Comparison of ENCODE assay signal across 15 cellular contexts in genomic region chr18:46632401-46633089, GRCh38. TPM values are rescaled to one million over a fixed set of nuclear protein-coding genes. Genes with fewer than 3 reads are reported as not detected.
DNase-seq lines count a peak whose midpoint lies in the region; ATAC-seq, FAIRE-seq and TF ChIP-seq lines count a peak whose summit lies in the region.
"Had no signal": no experiment of that assay in that cellular context is flagged by ENCODE, and none has a peak within 500 bp of the region (broad histone marks: within the 10 kb centered on the region; RNA-seq: fewer than 3 reads in every experiment).

No MANE protein-coding gene starts in this region.

- H3K36me3 ChIP-seq in bronchial epithelial cell (ENCODE audit: control insufficient read depth, insufficient read depth, low read length): no peaks in the 10 kb centered on the region

- no peak overlapping the region for H3K4me3 ChIP-seq in bronchial epithelial cell (ENCODE audit: low read depth, low read length)

- DNase-seq in EH (ENCODE audit: low read depth) (peak; percentile 2), NCI-H2171 (lab: John Stamatoyannopoulos, UW) (peak; percentile 53), bronchial epithelial cell (ENCODE audit: low read depth) (peak; percentile 92), middle frontal gyrus (ENCODE audit: extremely low spot score, low spot score) (peak; percentile 44), germinal center (ENCODE audit: low spot score) (no peak), Kasumi-1 (lab: John Stamatoyannopoulos, UW) (no peak)
- DNase-seq: activated CD4-positive, alpha-beta memory T cell treated with anti-CD3 and anti-CD28 coated beads for 36 hours; effector memory CD4-positive, alpha-beta T cell; mesendoderm; NCI-H187 treated with DMSO at 0.1 percent for 48 hours; stimulated activated CD4-positive, alpha-beta T cell treated with anti-CD3 and anti-CD28 coated beads, Interleukin-4, amount 100 ng/mL, for 24 hours; stimulated activated naive CD8-positive, alpha-beta T cell treated with anti-CD3 and anti-CD28 coated beads, Interleukin-15, amount 100 ng/mL, for 72 hours; T-helper 1 cell had no signal

- ATAC-seq in HG03439 (IDR thresholded peaks at IDR 0.05; ENCODE audit: unreplicated experiment) (no peak), GM18858 (IDR thresholded peaks at IDR 0.05; ENCODE audit: unreplicated experiment) (no peak)
- ATAC-seq: stimulated activated naive CD8-positive, alpha-beta T cell treated with anti-CD3 and anti-CD28 coated beads, Interleukin-15, amount 100 ng/mL, for 72 hours had no signal

- FAIRE-seq in bronchial epithelial cell (lab: Jason Lieb, UNC): peak; percentile 93

- H3K27me3 ChIP-seq in bronchial epithelial cell (ENCODE audit: control insufficient read depth, insufficient read depth, low read length): no peaks in the 10 kb centered on the region

- TF ChIP-seq CTCF in bronchial epithelial cell (IDR thresholded peaks at IDR 0.05; ENCODE audit: insufficient read depth, low read length, severe bottlenecking): no peak

RNA-seq across cellular contexts. Expression of gene LOXHD1, which starts 24.5 kb away (rescaled TPM):
- total RNA-seq in bronchial epithelial cell: not detected in 2 replicates

Comparison
In these comparisons a context has a peak if more than half of its experiments do, and no peak if none do; other contexts are left out.
1. DNase-seq: peak in EH (single experiment), NCI-H2171 (single experiment), bronchial epithelial cell (single experiment) and middle frontal gyrus (single experiment); none in germinal center (single experiment) and Kasumi-1 (0 of 2).